In the genomic region with DNA sequence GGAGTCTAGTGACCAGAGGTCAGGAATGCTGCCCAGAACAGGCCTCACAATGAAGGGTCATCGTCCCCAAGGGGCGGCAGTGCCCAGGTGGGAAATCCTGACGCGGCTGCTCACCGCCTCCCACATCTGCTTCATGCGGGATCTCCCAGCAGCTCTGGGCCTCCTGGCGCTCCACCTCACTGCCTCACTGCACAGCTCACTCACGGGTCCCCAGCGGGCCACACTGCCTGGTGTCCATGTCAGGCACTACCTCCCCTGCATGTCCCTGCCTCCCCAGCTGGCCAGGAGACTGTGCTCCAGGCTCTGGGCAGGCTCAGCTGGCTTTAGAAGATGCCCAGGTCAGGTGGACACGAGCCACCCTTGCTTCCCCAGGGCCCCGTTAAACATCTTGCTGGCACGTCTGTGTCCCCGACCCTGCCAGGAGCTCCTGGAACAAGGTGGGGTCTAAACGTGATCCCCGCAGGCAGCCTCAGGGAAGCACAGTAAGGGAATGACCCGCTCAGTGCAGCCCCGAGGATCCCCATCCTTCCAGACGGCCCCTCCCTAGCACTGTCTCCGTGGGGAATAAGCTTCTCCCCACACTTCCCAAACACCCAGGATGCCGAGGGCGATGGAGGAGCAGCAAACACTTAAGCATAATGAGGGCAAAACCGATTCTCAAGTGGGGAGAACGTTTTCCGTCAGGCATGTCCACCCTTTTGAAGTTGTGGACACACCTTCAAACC, we compare ENCODE assay signal across 19 cellular contexts.
DNase-seq lines count a peak whose midpoint lies in the region; ATAC-seq and TF ChIP-seq lines count a peak whose summit lies in the region.
"Had no signal": no experiment of that assay in that cellular context is flagged by ENCODE, and none has a peak within 500 bp of the region (broad histone marks: within the 10 kb centered on the region; RNA-seq: fewer than 3 reads in every experiment).

No MANE protein-coding gene starts in this region.

- no peaks in the 10 kb centered on the region for H3K27me3 ChIP-seq in neural progenitor cell

- H3F3A ChIP-seq in neural progenitor cell (ENCODE audit: low read depth): no peaks in the 10 kb centered on the region

- peaks cover 2% of the 10 kb centered on the region for H4K20me1 ChIP-seq in neural progenitor cell (ENCODE audit: low read depth)

- H3K4me3 ChIP-seq in neural progenitor cell: no peak overlapping the region

- DNase-seq in NCI-H345 (lab: John Stamatoyannopoulos, UW) (peak; percentile 66), NCI-H345 treated with DMSO at 0.1 percent for 48 hours (lab: John Stamatoyannopoulos, UW; ENCODE audit: unreplicated experiment) (no peak), left kidney (ENCODE audit: low read depth, low spot score) (peak; percentile 91), neural progenitor cell (ENCODE audit: low spot score) (no peak), COLO829 (ENCODE audit: low spot score) (no peak), NCI-H510A (lab: John Stamatoyannopoulos, UW) (no peak)
- DNase-seq: AML-193, EL, GF-D8, Kasumi-1, NCI-H1436, NCI-H187 treated with DMSO at 0.1 percent for 48 hours, NCI-H226, NCI-H526, PC-3, SHP77 had no signal

- peaks cover 34% of the 10 kb centered on the region for H3K36me3 Mint-ChIP-seq in neural progenitor cell
- H3K36me3 Mint-ChIP-seq: CD14-positive monocyte had no signal

- no peak for TF ChIP-seq CTCF in neural progenitor cell (IDR thresholded peaks at IDR 0.05)

- no peak overlapping the region for H3K9ac ChIP-seq in neural progenitor cell

- H2AFZ ChIP-seq in neural progenitor cell (replicated peaks): no peak overlapping the region

- H3K4me1 ChIP-seq in neural progenitor cell: no peaks in the 10 kb centered on the region

- H3K4me2 ChIP-seq in neural progenitor cell: no peak overlapping the region

- H3K4me3 Mint-ChIP-seq in neural progenitor cell: no peak overlapping the region
- H3K4me3 Mint-ChIP-seq: CD14-positive monocyte had no signal

- H3K27me3 Mint-ChIP-seq in neural progenitor cell (ENCODE audit: insufficient read depth, low read depth): peaks cover under 1% of the 10 kb centered on the region

- H3K27ac Mint-ChIP-seq in neural progenitor cell: peak overlapping the region; percentile 11
- H3K27ac Mint-ChIP-seq: CD14-positive monocyte had no signal

- H3K9me3 ChIP-seq in neural progenitor cell (ENCODE audit: low read depth): no peaks in the 10 kb centered on the region

- H3K27ac ChIP-seq in neural progenitor cell: no peak overlapping the region

- peaks cover 4% of the 10 kb centered on the region for H3K36me3 ChIP-seq in neural progenitor cell

- peaks cover 3% of the 10 kb centered on the region for H3K4me1 Mint-ChIP-seq in neural progenitor cell

- H3K9me3 Mint-ChIP-seq in neural progenitor cell: peaks cover 19% of the 10 kb centered on the region

- no peaks in the 10 kb centered on the region for H3K79me2 ChIP-seq in neural progenitor cell (ENCODE audit: low read depth)

- ATAC-seq in HG03196 (IDR thresholded peaks at IDR 0.05; ENCODE audit: unreplicated experiment): no peak
- ATAC-seq: HCT116, PC-3 had no signal

Comparison
In these comparisons a context has a peak if more than half of its experiments do, and no peak if none do; other contexts are left out.
1. DNase-seq: peak in NCI-H345 (single experiment) and left kidney (single experiment); none in NCI-H345 treated with DMSO at 0.1 percent for 48 hours (single experiment), neural progenitor cell (single experiment), COLO829 (single experiment) and NCI-H510A (single experiment).